Comparison of ENCODE assay signal across 7 cellular contexts in genomic region chr22:15853716-15854373, GRCh38.
DNase-seq lines count a peak whose midpoint lies in the region; ATAC-seq, FAIRE-seq and TF ChIP-seq lines count a peak whose summit lies in the region.
"Not testable (repeated sequence)": the region's sequence is repeated elsewhere in the genome, so short reads cannot be mapped to it uniquely, and the experiment has no call there.

No MANE protein-coding gene starts in this region.

- not testable (repeated sequence) for H3K9me3 Mint-ChIP-seq in stimulated activated naive CD8-positive, alpha-beta T cell treated with anti-CD3 and anti-CD28 coated beads, Interleukin-15, amount 100 ng/mL, for 72 hours

- not testable (repeated sequence) for BruUV-seq in K562 (replicated peaks; lab: Mats Ljungman, UMichigan)

- H3K27ac ChIP-seq in A549; K562 (ENCODE audit: extremely low read depth, low read depth, low read length); gastroesophageal sphincter; lung (ENCODE audit: low read depth in 1 of 2, low read length in 1 of 2); sigmoid colon: not testable (repeated sequence)

- 64% methylated on average over 11 of the region's 23 CpGs for WGBS in A549 (ENCODE audit: missing lambda C conversion rate)
- 17% methylated on average over 6 of the region's 23 CpGs for WGBS in K562 (ENCODE audit: insufficient coverage, low coverage, missing lambda C conversion rate)
- WGBS in gastroesophageal sphincter (ENCODE audit: low coverage in 1 of 2), 2 donors, result 76% methylated on average over 3 of the region's 23 CpGs; no CpG with 5 or more reads in 1 of the 2 donors
- WGBS in lung, 2 donors, result 82 to 85% methylated on average over 8 to 9 of the region's 23 CpGs
- WGBS in sigmoid colon, 2 donors, result 82 to 84% methylated on average over 8 to 9 of the region's 23 CpGs

- TF ChIP-seq POLR2A in A549 (IDR thresholded peaks at IDR 0.05; ENCODE audit: low read length); K562 (conservative IDR thresholded peaks at IDR 0.05); gastroesophageal sphincter (IDR thresholded peaks at IDR 0.05); sigmoid colon (IDR thresholded peaks at IDR 0.05): not testable (repeated sequence)

- not testable (repeated sequence) for H3K36me3 ChIP-seq in K562 (ENCODE audit: control insufficient read depth, insufficient read depth, low read length); gastroesophageal sphincter; lung (ENCODE audit: control insufficient read depth in 2 of 2, insufficient read depth in 2 of 2, low read length in 2 of 2); sigmoid colon

- not testable (repeated sequence) for TF ChIP-seq CTCF in A549 (IDR thresholded peaks at IDR 0.05); K562 (IDR thresholded peaks at IDR 0.05 in 2 of 3, conservative IDR thresholded peaks at IDR 0.05 in 1 of 3; ENCODE audit: insufficient read depth in 2 of 3, low read depth in 1 of 3, low read length in 3 of 3); gastroesophageal sphincter (IDR thresholded peaks at IDR 0.05); lung (IDR thresholded peaks at IDR 0.05; ENCODE audit: control extremely low read depth, extremely low read depth); sigmoid colon (IDR thresholded peaks at IDR 0.05)

- H3K27ac Mint-ChIP-seq in stimulated activated naive CD8-positive, alpha-beta T cell treated with anti-CD3 and anti-CD28 coated beads, Interleukin-15, amount 100 ng/mL, for 72 hours, result not testable (repeated sequence)

- not testable (repeated sequence) for H3K79me2 ChIP-seq in K562 (ENCODE audit: control insufficient read depth, insufficient read depth, low read length)

- not testable (repeated sequence) for H3K4me2 ChIP-seq in A549; K562 (ENCODE audit: insufficient read depth, low read length)

- H3K4me3 ChIP-seq in A549, K562, gastroesophageal sphincter, lung, sigmoid colon: not testable (repeated sequence)

- not testable (repeated sequence) for H3K9ac ChIP-seq in K562 (ENCODE audit: insufficient read depth in 1 of 2, low read depth in 2 of 2, low read length in 2 of 2)

- CTCF ChIA-PET in A549 (lab: Yijun Ruan, JAX); K562 (lab: Yijun Ruan, JAX; ENCODE audit: low intra/inter-chr PET ratio): not testable (repeated sequence)

- not testable (repeated sequence) for H3K4me1 Mint-ChIP-seq in stimulated activated naive CD8-positive, alpha-beta T cell treated with anti-CD3 and anti-CD28 coated beads, Interleukin-15, amount 100 ng/mL, for 72 hours

- H3K27me3 Mint-ChIP-seq in stimulated activated naive CD8-positive, alpha-beta T cell treated with anti-CD3 and anti-CD28 coated beads, Interleukin-15, amount 100 ng/mL, for 72 hours, result not testable (repeated sequence)

- not testable (repeated sequence) for H3K4me1 ChIP-seq in A549; K562 (replicated peaks in 1 of 2; ENCODE audit: control insufficient read depth in 2 of 2, insufficient read depth in 2 of 2, low read length in 2 of 2); gastroesophageal sphincter; lung (ENCODE audit: control insufficient read depth in 2 of 2, insufficient read depth in 2 of 2, low read length in 2 of 2); sigmoid colon

- intact Hi-C loops in K562 (cut with micrococcal nuclease); sigmoid colon (cut with DNase I): not testable (repeated sequence)

- TF ChIP-seq EP300 in A549 (IDR thresholded peaks at IDR 0.05); K562 (IDR thresholded peaks at IDR 0.05; ENCODE audit: low read length); gastroesophageal sphincter (IDR thresholded peaks at IDR 0.05); sigmoid colon (IDR thresholded peaks at IDR 0.05): not testable (repeated sequence)

- H4K20me1 ChIP-seq in K562 (replicated peaks; ENCODE audit: control insufficient read depth, insufficient read depth, low read length), result not testable (repeated sequence)

- in situ Hi-C loops in K562 (cut with MboI), result not testable (repeated sequence)

- POLR2A ChIA-PET in A549 (lab: Yijun Ruan, JAX); K562 (lab: Yijun Ruan, JAX): not testable (repeated sequence)

- DNase-seq in A549 (ENCODE audit: low read depth in 1 of 2, low spot score in 1 of 2); K562 (ENCODE audit: extremely low read depth in 1 of 4, low spot score in 3 of 4); lung (ENCODE audit: low spot score); stimulated activated naive CD8-positive, alpha-beta T cell treated with anti-CD3 and anti-CD28 coated beads, Interleukin-15, amount 100 ng/mL, for 72 hours: not testable (repeated sequence)
- peak; percentile 31 for DNase-seq in islet precursor cell
- DNase-seq in sigmoid colon, result peak; percentile 24

- not testable (repeated sequence) for H2AFZ ChIP-seq in K562 (ENCODE audit: low read depth, low read length)

- not testable (repeated sequence) for H3K4me3 Mint-ChIP-seq in stimulated activated naive CD8-positive, alpha-beta T cell treated with anti-CD3 and anti-CD28 coated beads, Interleukin-15, amount 100 ng/mL, for 72 hours

- not testable (repeated sequence) for H3K9me3 ChIP-seq in A549; K562 (replicated peaks; ENCODE audit: control insufficient read depth, insufficient read depth, low read depth, low read length); gastroesophageal sphincter; lung (ENCODE audit: control insufficient read depth in 2 of 2, insufficient read depth in 1 of 2, low read length in 1 of 2); sigmoid colon

- H3K27me3 ChIP-seq in K562 (ENCODE audit: control insufficient read depth in 2 of 2, insufficient read depth in 2 of 2, low read length in 2 of 2); gastroesophageal sphincter; lung (ENCODE audit: control insufficient read depth, insufficient read depth); sigmoid colon: not testable (repeated sequence)

- peak; percentile 11 to 24; a peak in 1 of 6 replicates for ATAC-seq in A549
- ATAC-seq in K562, result peak; percentile 29
- ATAC-seq in gastroesophageal sphincter, result peak; percentile 13
- ATAC-seq in lung (ENCODE audit: insufficient read depth, low FRiP score), result peak; percentile 11
- ATAC-seq in stimulated activated naive CD8-positive, alpha-beta T cell treated with anti-CD3 and anti-CD28 coated beads, Interleukin-15, amount 100 ng/mL, for 72 hours, result peak; percentile 59

- TF ChIP-seq RAD21 in A549 (conservative IDR thresholded peaks at IDR 0.05 in 1 of 2, IDR thresholded peaks at IDR 0.05 in 1 of 2); K562 (CRISPR knock-in tag; conservative IDR thresholded peaks at IDR 0.05 in 1 of 2, IDR thresholded peaks at IDR 0.05 in 1 of 2): not testable (repeated sequence)

- not testable (repeated sequence) for FAIRE-seq in A549 (lab: Jason Lieb, UNC); K562 (lab: Jason Lieb, UNC)

- H3K9me1 ChIP-seq in K562 (ENCODE audit: control insufficient read depth, insufficient read depth, low read length), result not testable (repeated sequence)
